Comparison of ENCODE assay signal across 2 cellular contexts in the genomic region with DNA sequence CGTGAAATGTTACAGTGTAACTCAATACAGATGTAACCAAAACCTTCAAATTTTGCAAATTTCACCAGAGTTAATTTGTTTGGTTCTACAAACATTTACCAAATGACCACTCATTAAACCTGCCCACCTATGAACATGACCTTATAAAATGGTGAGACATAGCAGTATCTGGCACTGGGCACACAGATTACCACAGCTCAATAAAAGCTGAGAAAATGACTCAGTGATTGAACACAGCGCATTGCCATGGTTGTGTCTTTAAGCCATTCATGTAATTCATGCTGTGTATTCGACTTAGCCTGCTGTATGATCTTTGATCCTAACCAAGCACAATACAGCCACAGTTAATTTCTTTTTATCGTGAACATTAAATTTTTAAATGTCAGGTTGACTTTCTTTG.
TF ChIP-seq lines count a peak whose summit lies in the region.

No MANE protein-coding gene starts in this region.

TF ChIP-seq in IMR-90, 13 proteins besides CTCF, POLR2A, EP300 and RAD21:
- TF ChIP-seq, protein P1, sequence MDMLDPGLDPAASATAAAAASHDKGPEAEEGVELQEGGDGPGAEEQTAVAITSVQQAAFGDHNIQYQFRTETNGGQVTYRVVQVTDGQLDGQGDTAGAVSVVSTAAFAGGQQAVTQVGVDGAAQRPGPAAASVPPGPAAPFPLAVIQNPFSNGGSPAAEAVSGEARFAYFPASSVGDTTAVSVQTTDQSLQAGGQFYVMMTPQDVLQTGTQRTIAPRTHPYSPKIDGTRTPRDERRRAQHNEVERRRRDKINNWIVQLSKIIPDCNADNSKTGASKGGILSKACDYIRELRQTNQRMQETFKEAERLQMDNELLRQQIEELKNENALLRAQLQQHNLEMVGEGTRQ (IDR thresholded peaks at IDR 0.05; ENCODE audit: low read depth, low read length): no peak
- TF ChIP-seq MAFK (IDR thresholded peaks at IDR 0.05; ENCODE audit: low read depth, low read length) (no peak), BHLHE40 (IDR thresholded peaks at IDR 0.05; ENCODE audit: low read depth, low read length) (no peak), MAZ (IDR thresholded peaks at IDR 0.05; ENCODE audit: borderline replicate concordance, low read depth, low read length) (no peak), RCOR1 (IDR thresholded peaks at IDR 0.05; ENCODE audit: insufficient replicate concordance, low read length) (no peak), FOS (IDR thresholded peaks at IDR 0.05; ENCODE audit: low read depth, low read length) (no peak), CHD1 (IDR thresholded peaks at IDR 0.05; ENCODE audit: low read depth, low read length) (no peak), MXI1 (IDR thresholded peaks at IDR 0.05; ENCODE audit: borderline replicate concordance, low read depth, low read length) (no peak), SMC3 (IDR thresholded peaks at IDR 0.05; ENCODE audit: low read depth, low read length) (no peak), RFX5 (IDR thresholded peaks at IDR 0.05; ENCODE audit: low read depth, low read length) (no peak), CEBPB (IDR thresholded peaks at IDR 0.05; ENCODE audit: low read depth, low read length) (no peak), NFE2L2 (IDR thresholded peaks at IDR 0.05; ENCODE audit: low read depth, low read length) (no peak)
- TF ChIP-seq, protein P2, sequence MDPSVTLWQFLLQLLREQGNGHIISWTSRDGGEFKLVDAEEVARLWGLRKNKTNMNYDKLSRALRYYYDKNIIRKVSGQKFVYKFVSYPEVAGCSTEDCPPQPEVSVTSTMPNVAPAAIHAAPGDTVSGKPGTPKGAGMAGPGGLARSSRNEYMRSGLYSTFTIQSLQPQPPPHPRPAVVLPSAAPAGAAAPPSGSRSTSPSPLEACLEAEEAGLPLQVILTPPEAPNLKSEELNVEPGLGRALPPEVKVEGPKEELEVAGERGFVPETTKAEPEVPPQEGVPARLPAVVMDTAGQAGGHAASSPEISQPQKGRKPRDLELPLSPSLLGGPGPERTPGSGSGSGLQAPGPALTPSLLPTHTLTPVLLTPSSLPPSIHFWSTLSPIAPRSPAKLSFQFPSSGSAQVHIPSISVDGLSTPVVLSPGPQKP (IDR thresholded peaks at IDR 0.05; ENCODE audit: borderline replicate concordance, low read depth, low read length): no peak

TF ChIP-seq in GM12878, 131 proteins besides CTCF, POLR2A, EP300 and RAD21:
- TF ChIP-seq GABPA (IDR thresholded peaks at IDR 0.05; ENCODE audit: low read depth) (no peak), SMAD5 (IDR thresholded peaks at IDR 0.05; ENCODE audit: low read depth) (no peak)
- TF ChIP-seq, protein P1 (IDR thresholded peaks at IDR 0.05; ENCODE audit: borderline replicate concordance, low read depth, low read length): no peak
